8 cellular contexts compared by ENCODE assay signal in the genomic region with DNA sequence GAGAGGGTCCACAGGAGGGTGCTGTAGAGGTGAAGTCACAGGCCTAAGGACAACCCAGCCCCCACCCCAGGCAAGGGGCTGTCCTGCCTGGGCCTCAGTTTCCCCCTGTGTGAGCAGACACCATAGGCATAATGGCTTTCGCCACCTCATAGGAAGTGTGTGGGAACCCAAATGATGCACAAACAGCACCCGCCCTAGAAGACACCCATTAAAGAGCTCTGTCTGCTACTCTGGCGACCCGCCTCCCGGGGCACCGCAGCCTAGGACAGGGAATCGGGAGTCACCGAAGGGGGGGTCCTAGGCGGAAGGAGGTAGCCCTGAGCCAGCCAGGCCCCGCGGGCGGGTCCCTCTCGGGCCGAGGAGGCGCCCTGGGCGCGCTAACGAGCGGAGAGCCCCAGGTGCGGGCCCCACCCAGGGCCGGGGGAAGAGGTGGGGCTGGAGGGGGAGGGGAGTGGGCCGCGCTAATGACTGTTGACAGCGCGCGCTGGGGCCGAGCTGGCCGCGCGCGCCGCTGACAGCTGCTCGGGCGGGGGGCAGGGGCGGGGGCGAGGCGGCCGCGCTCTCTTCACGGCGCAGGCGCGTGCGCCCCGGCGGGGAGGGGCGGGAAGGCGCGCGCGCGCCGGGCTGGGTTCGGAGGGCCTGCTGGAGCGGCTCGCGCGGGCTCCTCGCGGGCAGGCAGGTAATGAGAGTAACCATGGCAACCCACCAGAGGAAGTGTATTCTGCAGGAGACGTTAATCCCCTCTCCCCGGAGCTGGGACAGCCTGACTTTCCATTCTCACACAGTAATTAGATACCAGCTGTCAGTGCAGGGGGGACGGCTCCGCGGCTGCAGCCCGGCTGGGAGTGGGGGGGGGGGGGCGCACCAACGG. TPM values are rescaled to one million over a fixed set of nuclear protein-coding genes. Genes with fewer than 3 reads are reported as not detected.
DNase-seq lines count a peak whose midpoint lies in the region; ATAC-seq, FAIRE-seq and TF ChIP-seq lines count a peak whose summit lies in the region.

No MANE protein-coding gene starts in this region.

- H3K9me3 Mint-ChIP-seq in endothelial cell (ENCODE audit: unreplicated experiment), result no peaks in the 10 kb centered on the region

- peak; percentile 74 for FAIRE-seq in GM12892 (lab: Jason Lieb, UNC)

- peak overlapping the region; percentile 57 for H3K4me3 Mint-ChIP-seq in endothelial cell (ENCODE audit: unreplicated experiment)

- peak; percentile 73 for DNase-seq in GM12892 (ENCODE audit: insufficient read length)
- peak; percentile 100 for DNase-seq in NCI-H69 (lab: John Stamatoyannopoulos, UW)
- peak; percentile 62 for DNase-seq in activated CD8-positive, alpha-beta memory T cell treated with anti-CD3 and anti-CD28 coated beads, Interleukin-2, amount 50 U/mL, for 4 hours
- DNase-seq in endothelial cell (ENCODE audit: low spot score), result peak; percentile 49
- peak; percentile 72 for DNase-seq in stomach

- 2 to 9% (median 3%) methylated on average over 13 to 67 of the region's 68 CpGs for WGBS in stomach, 5 donors

- intact Hi-C loops in stomach (cut with DNase I; ENCODE audit: low total_unique reads), result no loop called here

- peak; percentile 43 for ATAC-seq in HG03432 (IDR thresholded peaks at IDR 0.05; ENCODE audit: unreplicated experiment)
- no peak for ATAC-seq in GM21367 (IDR thresholded peaks at IDR 0.05; ENCODE audit: unreplicated experiment)

- H3K36me3 ChIP-seq in muscle layer of duodenum (ENCODE audit: control insufficient read depth in 1 of 2, insufficient read depth in 2 of 2, low read length in 2 of 2), result no peaks in the 10 kb centered on the region
- H3K36me3 ChIP-seq in stomach, result no peaks in the 10 kb centered on the region

- H3K27ac Mint-ChIP-seq in endothelial cell (ENCODE audit: unreplicated experiment), result no peak overlapping the region

- peaks cover 0 to 24% of the 10 kb centered on the region in 2 donors for H3K4me1 ChIP-seq in muscle layer of duodenum (ENCODE audit: control insufficient read depth in 1 of 2, insufficient read depth in 2 of 2, low read length in 2 of 2)
- H3K4me1 ChIP-seq in stomach, result peaks cover 40 to 50% (median 43%) of the 10 kb centered on the region in 4 donors

- peaks cover 36% of the 10 kb centered on the region for H3K4me1 Mint-ChIP-seq in endothelial cell (ENCODE audit: unreplicated experiment)

- TF ChIP-seq CTCF in endothelial cell (IDR thresholded peaks at IDR 0.05; ENCODE audit: unreplicated experiment), result no peak
- TF ChIP-seq CTCF in stomach (IDR thresholded peaks at IDR 0.05), result no peak

- H3K36me3 Mint-ChIP-seq in endothelial cell (ENCODE audit: low read depth, unreplicated experiment), result no peaks in the 10 kb centered on the region

- H3K9me3 ChIP-seq in muscle layer of duodenum (ENCODE audit: control insufficient read depth in 1 of 2, low read length in 2 of 2) (no peaks in the 10 kb centered on the region), stomach (no peaks in the 10 kb centered on the region)

- peaks cover 4% of the 10 kb centered on the region for H3K27me3 Mint-ChIP-seq in endothelial cell (ENCODE audit: unreplicated experiment)

- H3K4me3 ChIP-seq in muscle layer of duodenum (ENCODE audit: low read depth in 1 of 2, low read length in 2 of 2) (peak overlapping the region; percentile 30 to 51), stomach (peak overlapping the region; percentile 53 to 68 (median 62))

- TF ChIP-seq POLR2A in GM12892 (IDR thresholded peaks at IDR 0.05; ENCODE audit: low read depth, low read length), result no peak
- TF ChIP-seq POLR2A in stomach (IDR thresholded peaks at IDR 0.05), result no peak

- no peak for TF ChIP-seq EP300 in stomach (IDR thresholded peaks at IDR 0.05)

- H3K27ac ChIP-seq in muscle layer of duodenum (ENCODE audit: low read length), result peak overlapping the region; percentile 14
- peak overlapping the region; percentile 66 to 82 (median 77) for H3K27ac ChIP-seq in stomach

- no peaks in the 10 kb centered on the region for H3K27me3 ChIP-seq in muscle layer of duodenum (ENCODE audit: low read depth, low read length)
- no peaks in the 10 kb centered on the region for H3K27me3 ChIP-seq in stomach

RNA-seq across cellular contexts. Expression of gene NOL4L, which starts 48.9 kb away (rescaled TPM):
- polyA plus RNA-seq in GM12892 (2012; ENCODE audit: missing spikeins), result 16.8 TPM
- total RNA-seq in endothelial cell (ENCODE audit: unreplicated experiment) (150 TPM), stomach (10 to 100 TPM; 12.5 to 54.0 (median 29.0) TPM)
- 1 to 10 TPM; 3.8 to 8.3 (median 7.6) TPM for polyA plus RNA-seq in stomach

Comparison
In these comparisons a context has a peak if more than half of its experiments do, and no peak if none do; other contexts are left out.
1. DNase-seq: peak in every context shown above with its lines; median percentile 100 in NCI-H69; 73 in GM12892; 72 in stomach; 62 in activated CD8-positive, alpha-beta memory T cell treated with anti-CD3 and anti-CD28 coated beads, Interleukin-2, amount 50 U/mL, for 4 hours; 49 in endothelial cell.